Comparison of ENCODE assay signal across 17 cellular contexts in genomic region chr18:12315481-12315880, GRCh38. TPM values are rescaled to one million over a fixed set of nuclear protein-coding genes. Genes with fewer than 3 reads are reported as not detected.
DNase-seq lines count a peak whose midpoint lies in the region; ATAC-seq and TF ChIP-seq lines count a peak whose summit lies in the region.
"Had no signal": no experiment of that assay in that cellular context is flagged by ENCODE, and none has a peak within 500 bp of the region (broad histone marks: within the 10 kb centered on the region; RNA-seq: fewer than 3 reads in every experiment).

No MANE protein-coding gene starts in this region.

- peaks cover 8% of the 10 kb centered on the region for H3K9me3 ChIP-seq in thoracic aorta
- H3K9me3 ChIP-seq: ovary had no signal

- H3K27ac ChIP-seq in thoracic aorta, result peak overlapping the region; percentile 37 to 48
- H3K27ac ChIP-seq: C4-2B, ovary had no signal

- peaks cover 19% of the 10 kb centered on the region for H3K36me3 ChIP-seq in thoracic aorta
- H3K36me3 ChIP-seq: ovary had no signal

- H3K27ac Mint-ChIP-seq in IgD-negative memory B cell (no peak overlapping the region), memory B cell (peak overlapping the region; percentile 62)

- H3K36me3 Mint-ChIP-seq in IgD-negative memory B cell (peaks cover 6% of the 10 kb centered on the region), memory B cell (peaks cover 4% of the 10 kb centered on the region)

- H3K4me1 Mint-ChIP-seq in IgD-negative memory B cell (peaks cover 28 to 35% (median 30%) of the 10 kb centered on the region in 3 donors), memory B cell (peaks cover 23% of the 10 kb centered on the region)

- peak overlapping the region; percentile 35 for H3K4me3 ChIP-seq in thoracic aorta
- H3K4me3 ChIP-seq: ovary had no signal

- ATAC-seq in memory B cell (ENCODE audit: low read depth), result peak; percentile 49
- ATAC-seq in thoracic aorta (ENCODE audit: insufficient number of reproducible peaks, low FRiP score, low read depth), result no peak
- ATAC-seq in HG03135 (IDR thresholded peaks at IDR 0.05; ENCODE audit: unreplicated experiment), result no peak
- no peak for ATAC-seq in GM19452 (IDR thresholded peaks at IDR 0.05; ENCODE audit: unreplicated experiment)
- no peak for ATAC-seq in GM19035 (IDR thresholded peaks at IDR 0.05; ENCODE audit: unreplicated experiment)

- TF ChIP-seq CTCF in thoracic aorta (IDR thresholded peaks at IDR 0.05) (no peak), GM10266 (IDR thresholded peaks at IDR 0.05; ENCODE audit: control insufficient read depth, insufficient read depth, low read depth, missing control alignments) (no peak)

- H3K27me3 ChIP-seq in thoracic aorta (replicated peaks; ENCODE audit: insufficient read depth), result no peaks in the 10 kb centered on the region
- H3K27me3 ChIP-seq: ovary had no signal

- H3K9me3 Mint-ChIP-seq in IgD-negative memory B cell (peaks cover 0 to 7% (median 5%) of the 10 kb centered on the region in 3 donors), memory B cell (no peaks in the 10 kb centered on the region)
- H3K9me3 Mint-ChIP-seq: dendritic cell treated with granulocyte-macrophage colony-stimulating factor and Interleukin-4, amounts not matched to agents 40 ng/mL and 50 ng/mL, for 4 days had no signal

- H3K27me3 Mint-ChIP-seq in IgD-negative memory B cell, result no peaks in the 10 kb centered on the region
- no peaks in the 10 kb centered on the region for H3K27me3 Mint-ChIP-seq in memory B cell
- H3K27me3 Mint-ChIP-seq: dendritic cell treated with granulocyte-macrophage colony-stimulating factor and Interleukin-4, amounts not matched to agents 40 ng/mL and 50 ng/mL, for 4 days had no signal

- H3K4me3 Mint-ChIP-seq in IgD-negative memory B cell (peak overlapping the region in 3 of 4 donors; percentile 7 to 81 (median 69)), memory B cell (peak overlapping the region; percentile 12)
- H3K4me3 Mint-ChIP-seq: dendritic cell treated with granulocyte-macrophage colony-stimulating factor and Interleukin-4, amounts not matched to agents 40 ng/mL and 50 ng/mL, for 4 days had no signal

- H3K4me1 ChIP-seq in thoracic aorta (ENCODE audit: control insufficient read depth in 1 of 2, low read depth in 2 of 2), result peaks cover 40 to 60% of the 10 kb centered on the region in 2 donors

- DNase-seq in erythroblast (lab: John Stamatoyannopoulos, UW) (peak; percentile 85 to 88), memory B cell (ENCODE audit: low spot score in 2 of 2) (no peak), thoracic aorta (ENCODE audit: low spot score) (no peak), GM10266 (ENCODE audit: extremely low spot score) (no peak)
- DNase-seq: activated CD4-positive, alpha-beta T cell treated with anti-CD3 and anti-CD28 coated beads, Interleukin-2, amount 50 U/mL, for 4 hours; DMS53; foreskin fibroblast; NCI-H2081 treated with DMSO at 0.1 percent for 48 hours; NCI-H774; ovary; T-helper 9 cell had no signal

- TF ChIP-seq POLR2A in erythroblast (IDR thresholded peaks at IDR 0.05; ENCODE audit: low read length), result no peak

RNA-seq across cellular contexts. Expression of gene TUBB6, which starts 7.4 kb away (rescaled TPM):
- polyA plus RNA-seq in IgD-negative memory B cell, result 25.1 TPM
- total RNA-seq in thoracic aorta, result 100 to 1,000 TPM; 357 to 454 TPM

Comparison
In these comparisons a context has a peak if more than half of its experiments do, and no peak if none do; other contexts are left out.
1. DNase-seq: peak in erythroblast (2 of 2); none in memory B cell (0 of 2), thoracic aorta (single experiment) and GM10266 (single experiment).